In the genomic region with DNA sequence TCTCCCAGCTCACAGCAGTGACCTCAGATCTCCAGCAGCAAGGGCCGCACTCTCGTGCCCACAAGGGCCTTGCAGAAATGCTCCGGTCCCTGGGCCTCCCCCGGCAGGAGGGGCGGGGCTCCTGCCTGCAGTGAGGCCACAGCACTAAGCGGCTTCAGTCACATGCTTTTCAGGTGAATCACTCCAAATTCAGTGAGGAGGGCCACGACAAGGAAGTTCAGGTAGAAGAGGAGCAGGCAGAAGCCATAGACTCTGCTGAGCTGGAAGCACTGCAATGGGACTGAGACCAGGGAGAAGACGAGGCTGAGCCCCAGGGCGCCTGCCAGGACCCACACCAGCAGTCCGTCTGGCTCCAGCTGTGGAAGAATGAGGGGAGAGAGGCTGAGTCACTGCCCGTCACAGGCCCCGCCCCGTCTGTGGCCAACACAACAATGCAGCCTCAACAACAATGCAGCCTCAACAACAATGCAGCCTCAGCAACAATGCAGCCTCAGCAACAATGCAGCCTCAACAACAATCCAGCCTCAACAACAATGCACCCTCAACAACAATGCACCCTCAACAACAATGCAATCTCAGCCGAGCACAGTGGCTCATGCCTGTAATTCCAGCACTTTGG, we compare ENCODE assay signal across 8 cellular contexts. TPM values are rescaled to one million over a fixed set of nuclear protein-coding genes. Genes with fewer than 3 reads are reported as not detected.
DNase-seq lines count a peak whose midpoint lies in the region; ATAC-seq and TF ChIP-seq lines count a peak whose summit lies in the region.

No MANE protein-coding gene starts in this region.

- H3K4me3 Mint-ChIP-seq in T-helper 2 cell treated with Interferon-gamma antibody and Interleukin-4, amounts not matched to agents 5 μg/mL and 100 μg/mL, for 36 hours: no peak overlapping the region

- peaks cover 0 to 6% of the 10 kb centered on the region in 2 donors for H3K36me3 Mint-ChIP-seq in activated naive CD4-positive, alpha-beta T cell treated with anti-CD3 and anti-CD28 coated beads, Interleukin-2, amount 50 U/mL, for 72 hours
- H3K36me3 Mint-ChIP-seq in T-helper 2 cell treated with Interferon-gamma antibody and Interleukin-4, amounts not matched to agents 5 μg/mL and 100 μg/mL, for 36 hours (ENCODE audit: low read depth): peaks cover 20% of the 10 kb centered on the region

- TF ChIP-seq POLR2A in body of pancreas (IDR thresholded peaks at IDR 0.05): no peak

- no peaks in the 10 kb centered on the region for H3K9me3 Mint-ChIP-seq in activated naive CD4-positive, alpha-beta T cell treated with anti-CD3 and anti-CD28 coated beads, Interleukin-2, amount 50 U/mL, for 72 hours
- no peaks in the 10 kb centered on the region for H3K9me3 Mint-ChIP-seq in T-helper 2 cell treated with Interferon-gamma antibody and Interleukin-4, amounts not matched to agents 5 μg/mL and 100 μg/mL, for 36 hours

- H3K27me3 Mint-ChIP-seq in T-helper 2 cell treated with Interferon-gamma antibody and Interleukin-4, amounts not matched to agents 5 μg/mL and 100 μg/mL, for 36 hours (ENCODE audit: low read depth): no peaks in the 10 kb centered on the region

- H3K4me3 ChIP-seq in body of pancreas: no peak overlapping the region

- peaks cover 0 to 11% of the 10 kb centered on the region in 2 donors for H3K36me3 ChIP-seq in body of pancreas (replicated peaks in 1 of 2; ENCODE audit: insufficient read depth in 1 of 2, low read depth in 2 of 2)

- H3K27ac Mint-ChIP-seq in activated naive CD4-positive, alpha-beta T cell treated with anti-CD3 and anti-CD28 coated beads, Interleukin-2, amount 50 U/mL, for 72 hours: peak overlapping the region; percentile 66 to 81
- no peak overlapping the region for H3K27ac Mint-ChIP-seq in T-helper 2 cell treated with Interferon-gamma antibody and Interleukin-4, amounts not matched to agents 5 μg/mL and 100 μg/mL, for 36 hours

- intact Hi-C loops in body of pancreas (cut with DNase I): no loop called here

- peak in 1 of 2 donors; percentile 16 for ATAC-seq in activated naive CD4-positive, alpha-beta T cell treated with anti-CD3 and anti-CD28 coated beads, Interleukin-2, amount 50 U/mL, for 72 hours
- ATAC-seq in body of pancreas (peak; percentile 77), GM21737 (IDR thresholded peaks at IDR 0.05; ENCODE audit: unreplicated experiment) (no peak)

- no peaks in the 10 kb centered on the region for H3K9me3 ChIP-seq in body of pancreas

- H3K4me1 Mint-ChIP-seq in T-helper 2 cell treated with Interferon-gamma antibody and Interleukin-4, amounts not matched to agents 5 μg/mL and 100 μg/mL, for 36 hours (ENCODE audit: low read depth): peaks cover 13% of the 10 kb centered on the region

- no peak for TF ChIP-seq CTCF in body of pancreas (IDR thresholded peaks at IDR 0.05)

- DNase-seq in activated naive CD4-positive, alpha-beta T cell treated with anti-CD3 and anti-CD28 coated beads, Interleukin-2, amount 50 U/mL, for 72 hours (ENCODE audit: low spot score in 2 of 2): no peak
- DNase-seq in activated naive CD4-positive, alpha-beta T cell treated with anti-CD3 and anti-CD28 coated beads, Interleukin-2, amount 50 U/mL, for 16 hours: no peak
- DNase-seq in body of pancreas (peak; percentile 46 to 71 (median 58)), iPS-NIHi7 (ENCODE audit: extremely low spot score) (peak; percentile 93)
- DNase-seq in T-helper 2 cell treated with Interferon-gamma antibody and Interleukin-4, amounts not matched to agents 5 μg/mL and 100 μg/mL, for 36 hours (ENCODE audit: low spot score): no peak
- DNase-seq in effector CD4-positive, alpha-beta T cell: no peak

- H3K27ac ChIP-seq in body of pancreas: peak overlapping the region; percentile 42 to 64 (median 50)
- H3K27ac ChIP-seq in temporal lobe (ENCODE audit: low read depth, low read length): peak overlapping the region; percentile 58

- peaks cover 13% of the 10 kb centered on the region for H3K4me1 ChIP-seq in body of pancreas

- no peaks in the 10 kb centered on the region for H3K27me3 ChIP-seq in body of pancreas

- WGBS in body of pancreas, 2 donors: 60 to 79% methylated on average over 3 to 14 of the region's 14 CpGs

RNA-seq across cellular contexts. Expression of a gene that starts 35.2 kb away (rescaled TPM):
- total RNA-seq in activated naive CD4-positive, alpha-beta T cell treated with anti-CD3 and anti-CD28 coated beads, Interleukin-2, amount 50 U/mL, for 72 hours: 10 to 100 TPM; 24.2 to 28.5 TPM
- total RNA-seq in body of pancreas: 10 to 100 TPM; 25.2 to 44.2 TPM
- 3.2 TPM for total RNA-seq in temporal lobe

RNA-seq across cellular contexts. Expression of a gene that starts 58.7 kb away (rescaled TPM):
- 10 to 100 TPM; 14.7 to 14.9 TPM for total RNA-seq in activated naive CD4-positive, alpha-beta T cell treated with anti-CD3 and anti-CD28 coated beads, Interleukin-2, amount 50 U/mL, for 72 hours
- total RNA-seq in body of pancreas (10 to 100 TPM; 17.8 to 18.4 TPM), temporal lobe (11.3 TPM)

Comparison
In these comparisons a context has a peak if more than half of its experiments do, and no peak if none do; other contexts are left out.
1. DNase-seq: peak in body of pancreas (4 of 4) and iPS-NIHi7 (single experiment); none in activated naive CD4-positive, alpha-beta T cell treated with anti-CD3 and anti-CD28 coated beads, Interleukin-2, amount 50 U/mL, for 72 hours (0 of 2), activated naive CD4-positive, alpha-beta T cell treated with anti-CD3 and anti-CD28 coated beads, Interleukin-2, amount 50 U/mL, for 16 hours (single experiment), T-helper 2 cell treated with Interferon-gamma antibody and Interleukin-4, amounts not matched to agents 5 μg/mL and 100 μg/mL, for 36 hours (single experiment) and effector CD4-positive, alpha-beta T cell (single experiment).